9 cellular contexts compared by ENCODE assay signal in the genomic region with DNA sequence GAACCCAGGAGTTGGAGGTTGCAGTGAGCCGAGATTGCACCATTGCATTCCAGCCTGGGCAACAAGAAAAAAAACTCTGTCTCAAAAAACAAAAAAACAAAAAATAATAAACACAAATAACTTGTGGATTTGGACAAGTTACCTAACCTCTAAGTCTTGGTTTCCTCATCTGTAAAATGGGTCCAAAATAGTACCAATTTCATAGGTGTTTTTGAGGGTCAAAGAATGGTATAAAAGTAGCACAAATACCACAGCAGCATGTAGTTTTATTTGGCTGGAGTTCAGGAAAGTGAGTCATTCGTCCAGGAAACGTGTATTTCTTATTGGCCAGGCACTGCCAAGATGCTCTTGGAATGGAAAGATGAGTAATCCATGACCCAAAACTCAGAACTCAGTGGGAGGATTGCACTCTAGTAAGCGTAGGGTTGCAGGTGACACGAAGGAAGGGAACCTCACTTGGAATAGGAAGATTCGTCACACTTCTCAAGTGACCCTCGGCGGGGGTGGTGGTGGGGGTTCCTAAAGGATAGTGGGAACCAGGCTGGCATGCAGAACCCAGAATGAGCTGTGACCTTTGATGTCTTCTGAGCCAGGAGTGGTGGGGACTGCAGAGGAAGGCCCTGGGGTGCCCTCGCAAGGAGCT. TPM values are rescaled to one million over a fixed set of nuclear protein-coding genes. Genes with fewer than 3 reads are reported as not detected.
DNase-seq lines count a peak whose midpoint lies in the region; FAIRE-seq and TF ChIP-seq lines count a peak whose summit lies in the region.
"Had no signal": no experiment of that assay in that cellular context is flagged by ENCODE, and none has a peak within 500 bp of the region (broad histone marks: within the 10 kb centered on the region; RNA-seq: fewer than 3 reads in every experiment).

No MANE protein-coding gene starts in this region.

- peaks cover 19 to 58% (median 29%) of the 10 kb centered on the region in 3 donors for H3K4me1 ChIP-seq in esophagus squamous epithelium
- H3K4me1 ChIP-seq: BLaER1 had no signal

- peak; percentile 97 for FAIRE-seq in RCC 7860 (lab: Jason Lieb, UNC)

- H3K27ac ChIP-seq in esophagus squamous epithelium = peak overlapping the region in 3 of 4 donors; percentile 55 to 73 (median 70)
- H3K27ac ChIP-seq: BLaER1 had no signal

- no peak for TF ChIP-seq POLR2A in esophagus squamous epithelium (IDR thresholded peaks at IDR 0.05)

- H3K36me3 ChIP-seq in esophagus squamous epithelium = peaks cover 0 to 61% (median 0%) of the 10 kb centered on the region in 3 donors
- H3K36me3 ChIP-seq: BLaER1 had no signal

- peak; percentile 16 for DNase-seq in NCI-H2029 (lab: John Stamatoyannopoulos, UW)
- DNase-seq in NCI-H2029 treated with DMSO at 0.1 percent for 48 hours (lab: John Stamatoyannopoulos, UW) = no peak
- peak; percentile 89 for DNase-seq in RCC 7860 (ENCODE audit: low spot score)
- no peak for DNase-seq in esophagus squamous epithelium (lab: John Stamatoyannopoulos, UW)
- DNase-seq in stimulated activated CD4-positive, alpha-beta T cell treated with anti-CD3 and anti-CD28 coated beads, Interleukin-12 subunit alpha, Interleukin-12 subunit beta, amount 100 ng/mL, for 4 hours = peak; percentile 10
- DNase-seq in NCI-H82 (lab: John Stamatoyannopoulos, UW) = no peak
- no peak for DNase-seq in GM19238 (ENCODE audit: insufficient read length, low spot score)
- no peak for DNase-seq in NCI-H2107 treated with DMSO at 0.1 percent for 48 hours (lab: John Stamatoyannopoulos, UW; ENCODE audit: unreplicated experiment)

- no peak overlapping the region for H3K4me3 ChIP-seq in esophagus squamous epithelium
- H3K4me3 ChIP-seq: BLaER1 had no signal

- no peak for TF ChIP-seq CTCF in esophagus squamous epithelium (IDR thresholded peaks at IDR 0.05)

- H3K9me3 ChIP-seq in esophagus squamous epithelium = no peaks in the 10 kb centered on the region

- WGBS in esophagus squamous epithelium, 2 donors = 21 to 37% methylated on average over 8 to 9 of the region's 9 CpGs

- H3K27me3 ChIP-seq in esophagus squamous epithelium = no peaks in the 10 kb centered on the region
- H3K27me3 ChIP-seq: BLaER1 had no signal

- intact Hi-C loops in esophagus squamous epithelium (cut with DNase I) = no loop called here

RNA-seq across cellular contexts. Expression of a gene that starts 24.4 kb away (rescaled TPM):
- 100 to 1,000 TPM in 3 of 4 donors, 10 to 100 TPM in 1; 76.3 to 192 (median 115) TPM for total RNA-seq in esophagus squamous epithelium

Comparison
In these comparisons a context has a peak if more than half of its experiments do, and no peak if none do; other contexts are left out.
1. DNase-seq: peak in NCI-H2029 (single experiment), RCC 7860 (single experiment) and stimulated activated CD4-positive, alpha-beta T cell treated with anti-CD3 and anti-CD28 coated beads, Interleukin-12 subunit alpha, Interleukin-12 subunit beta, amount 100 ng/mL, for 4 hours (single experiment); none in NCI-H2029 treated with DMSO at 0.1 percent for 48 hours (single experiment), esophagus squamous epithelium (single experiment), NCI-H82 (single experiment), GM19238 (single experiment) and NCI-H2107 treated with DMSO at 0.1 percent for 48 hours (single experiment).